8 cellular contexts compared by ENCODE assay signal in the genomic region with DNA sequence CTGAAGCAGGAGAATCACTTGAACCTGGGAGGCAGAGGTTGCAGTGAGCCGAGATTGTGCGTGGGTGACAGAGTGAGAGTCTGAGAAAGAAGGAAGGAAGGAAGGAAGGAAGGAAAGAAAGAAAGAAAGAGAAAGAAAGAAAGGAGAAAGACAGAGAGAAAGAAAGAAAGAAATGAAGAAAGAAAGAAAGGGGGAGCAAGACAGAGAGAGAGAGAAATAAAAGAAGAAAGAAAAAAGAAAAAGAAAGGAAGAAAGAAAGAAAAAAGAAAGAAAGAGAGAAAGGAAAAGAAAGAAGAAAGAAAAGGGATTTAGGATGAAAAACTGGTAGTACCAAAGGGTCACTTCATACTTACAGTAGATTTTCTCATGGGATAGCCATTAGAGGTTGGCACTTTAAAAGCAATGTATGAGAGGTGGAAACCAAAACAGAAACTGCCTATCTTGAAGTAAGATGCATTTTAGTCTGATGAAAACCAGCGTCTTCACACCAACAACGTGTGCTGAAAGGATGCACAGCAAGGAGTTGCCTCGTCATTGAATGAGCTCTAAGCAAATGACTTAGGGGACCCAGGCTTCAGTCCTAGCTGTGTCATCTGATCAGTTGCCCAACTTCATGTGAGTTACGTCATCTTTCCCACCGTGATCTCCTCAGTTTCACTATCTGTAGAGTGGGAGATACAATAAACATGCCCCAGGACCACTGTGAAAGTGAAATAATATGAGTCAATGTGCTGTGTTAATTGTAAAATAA.
DNase-seq lines count a peak whose midpoint lies in the region; ATAC-seq and TF ChIP-seq lines count a peak whose summit lies in the region.

No MANE protein-coding gene starts in this region.

- ATAC-seq in GM19397 (IDR thresholded peaks at IDR 0.05; ENCODE audit: unreplicated experiment) = peak; percentile 58
- peak; percentile 77 for ATAC-seq in HG03457 (IDR thresholded peaks at IDR 0.05; ENCODE audit: unreplicated experiment)
- ATAC-seq in gastrocnemius medialis = no peak
- ATAC-seq in esophagus mucosa = no peak

- peak overlapping the region; percentile 53 to 94 (median 79) for H3K27ac Mint-ChIP-seq in CD4-positive, alpha-beta memory T cell
- H3K27ac Mint-ChIP-seq in activated naive CD4-positive, alpha-beta T cell treated with anti-CD3 and anti-CD28 coated beads for 36 hours = peak overlapping the region; percentile 67

- TF ChIP-seq CTCF in gastrocnemius medialis (IDR thresholded peaks at IDR 0.05 in 4 of 5, conservative IDR thresholded peaks at IDR 0.05 in 1 of 5) = no peak

- CTCF ChIA-PET in CD4-positive, alpha-beta memory T cell (lab: Charles Lee; ENCODE audit: partially characterized antibody) = interaction anchor here (1.3 to 2.2 kb wide), 3 partner anchors 12 to 16 kb away, joined by 5 to 8 read pairs (median 5); no protein-coding TSS in a partner anchor
- CTCF ChIA-PET in activated naive CD4-positive, alpha-beta T cell treated with anti-CD3 and anti-CD28 coated beads for 36 hours (lab: Charles Lee) = interaction anchor here (0.9 to 3.1 kb wide), 4 partner anchors 11 to 129 kb away, joined by 4 to 18 read pairs (median 7); no protein-coding TSS in a partner anchor

- H3K27ac ChIP-seq in CD4-positive, alpha-beta memory T cell (ENCODE audit: low read depth, low read length) = peak overlapping the region; percentile 38
- H3K27ac ChIP-seq in gastrocnemius medialis = peak overlapping the region; percentile 79 to 88 (median 83)

- no peaks in the 10 kb centered on the region for H3K9me3 ChIP-seq in CD4-positive, alpha-beta memory T cell (ENCODE audit: control insufficient read depth in 1 of 2, low read length in 2 of 2)
- H3K9me3 ChIP-seq in gastrocnemius medialis = no peaks in the 10 kb centered on the region

- DNase-seq in CD4-positive, alpha-beta memory T cell = peak; percentile 19 to 79 (median 38)
- DNase-seq in activated naive CD4-positive, alpha-beta T cell treated with anti-CD3 and anti-CD28 coated beads for 36 hours = peak; percentile 75
- no peak for DNase-seq in gastrocnemius medialis
- no peak for DNase-seq in iPS-NIHi11 (ENCODE audit: low spot score)
- DNase-seq in pons (ENCODE audit: low spot score) = no peak

- POLR2A ChIA-PET in CD4-positive, alpha-beta memory T cell (lab: Charles Lee; ENCODE audit: partially characterized antibody) = interaction anchor here (1.7 to 2.8 kb wide), 2 partner anchors 12 to 15 kb away, joined by 5 to 25 read pairs; no protein-coding TSS in a partner anchor

- peak overlapping the region; percentile 58 to 78 (median 72) for H3K4me3 Mint-ChIP-seq in CD4-positive, alpha-beta memory T cell
- peak overlapping the region; percentile 29 for H3K4me3 Mint-ChIP-seq in activated naive CD4-positive, alpha-beta T cell treated with anti-CD3 and anti-CD28 coated beads for 36 hours

- intact Hi-C loops in CD4-positive, alpha-beta memory T cell (cut with micrococcal nuclease) = loop anchor here (5.0 to 10.0 kb wide), 2 partner anchors 48 to 134 kb away; a partner anchor contains a TSS
- intact Hi-C loops in activated naive CD4-positive, alpha-beta T cell treated with anti-CD3 and anti-CD28 coated beads for 36 hours (cut with micrococcal nuclease) = loop anchor here (1.0 to 10.0 kb wide), 7 partner anchors 48 to 1988 kb away; a partner anchor contains a TSS
- intact Hi-C loops in gastrocnemius medialis (cut with DNase I; ENCODE audit: low total_unique reads) = loop anchor here (5.0 kb wide), 1 partner anchor 71 kb away; no protein-coding TSS in a partner anchor

- no peaks in the 10 kb centered on the region for H3K36me3 ChIP-seq in CD4-positive, alpha-beta memory T cell (ENCODE audit: insufficient read depth, low read length)
- H3K36me3 ChIP-seq in gastrocnemius medialis = no peaks in the 10 kb centered on the region

- H3K4me1 Mint-ChIP-seq in CD4-positive, alpha-beta memory T cell = peaks cover 60 to 92% (median 67%) of the 10 kb centered on the region in 4 donors
- H3K4me1 Mint-ChIP-seq in activated naive CD4-positive, alpha-beta T cell treated with anti-CD3 and anti-CD28 coated beads for 36 hours (ENCODE audit: low read depth) = peaks cover 96% of the 10 kb centered on the region

- no peaks in the 10 kb centered on the region for H3K27me3 Mint-ChIP-seq in CD4-positive, alpha-beta memory T cell
- no peaks in the 10 kb centered on the region for H3K27me3 Mint-ChIP-seq in activated naive CD4-positive, alpha-beta T cell treated with anti-CD3 and anti-CD28 coated beads for 36 hours (ENCODE audit: low read depth)

- H3K9me3 Mint-ChIP-seq in CD4-positive, alpha-beta memory T cell = peaks cover 0 to 2% (median under 1%) of the 10 kb centered on the region in 8 donors
- peaks cover under 1% of the 10 kb centered on the region for H3K9me3 Mint-ChIP-seq in activated naive CD4-positive, alpha-beta T cell treated with anti-CD3 and anti-CD28 coated beads for 36 hours

- peak overlapping the region; percentile 9 to 42 for H3K4me3 ChIP-seq in CD4-positive, alpha-beta memory T cell (ENCODE audit: low read length in 2 of 2)
- no peak overlapping the region for H3K4me3 ChIP-seq in gastrocnemius medialis

- peaks cover 62% of the 10 kb centered on the region for H3K4me1 ChIP-seq in CD4-positive, alpha-beta memory T cell (ENCODE audit: insufficient read depth, low read length)
- peaks cover 0 to 23% of the 10 kb centered on the region in 2 donors for H3K4me1 ChIP-seq in gastrocnemius medialis

- in situ Hi-C loops in gastrocnemius medialis (cut with MboI; ENCODE audit: low sequenced_read_pairs in 4 of 4) = no loop called here

- peaks cover 53% of the 10 kb centered on the region in 2 donors for H3K36me3 Mint-ChIP-seq in CD4-positive, alpha-beta memory T cell
- H3K36me3 Mint-ChIP-seq in activated naive CD4-positive, alpha-beta T cell treated with anti-CD3 and anti-CD28 coated beads for 36 hours (ENCODE audit: low read depth) = peaks cover 24% of the 10 kb centered on the region

- no peaks in the 10 kb centered on the region for H3K27me3 ChIP-seq in CD4-positive, alpha-beta memory T cell (ENCODE audit: insufficient read depth, low read length)
- H3K27me3 ChIP-seq in gastrocnemius medialis = no peaks in the 10 kb centered on the region

- TF ChIP-seq POLR2A in gastrocnemius medialis (IDR thresholded peaks at IDR 0.05) = no peak

Comparison
In these comparisons a context has a peak if more than half of its experiments do, and no peak if none do; other contexts are left out.
1. DNase-seq: peak in CD4-positive, alpha-beta memory T cell (5 of 5) and activated naive CD4-positive, alpha-beta T cell treated with anti-CD3 and anti-CD28 coated beads for 36 hours (single experiment); none in gastrocnemius medialis (0 of 2), iPS-NIHi11 (single experiment) and pons (single experiment).
2. H3K4me3 ChIP-seq: peak in CD4-positive, alpha-beta memory T cell (2 of 2); none in gastrocnemius medialis (0 of 4).
3. ATAC-seq: peak in GM19397 (single experiment) and HG03457 (single experiment); none in gastrocnemius medialis (0 of 2) and esophagus mucosa (single experiment).